22 cellular contexts compared by ENCODE assay signal in the genomic region with DNA sequence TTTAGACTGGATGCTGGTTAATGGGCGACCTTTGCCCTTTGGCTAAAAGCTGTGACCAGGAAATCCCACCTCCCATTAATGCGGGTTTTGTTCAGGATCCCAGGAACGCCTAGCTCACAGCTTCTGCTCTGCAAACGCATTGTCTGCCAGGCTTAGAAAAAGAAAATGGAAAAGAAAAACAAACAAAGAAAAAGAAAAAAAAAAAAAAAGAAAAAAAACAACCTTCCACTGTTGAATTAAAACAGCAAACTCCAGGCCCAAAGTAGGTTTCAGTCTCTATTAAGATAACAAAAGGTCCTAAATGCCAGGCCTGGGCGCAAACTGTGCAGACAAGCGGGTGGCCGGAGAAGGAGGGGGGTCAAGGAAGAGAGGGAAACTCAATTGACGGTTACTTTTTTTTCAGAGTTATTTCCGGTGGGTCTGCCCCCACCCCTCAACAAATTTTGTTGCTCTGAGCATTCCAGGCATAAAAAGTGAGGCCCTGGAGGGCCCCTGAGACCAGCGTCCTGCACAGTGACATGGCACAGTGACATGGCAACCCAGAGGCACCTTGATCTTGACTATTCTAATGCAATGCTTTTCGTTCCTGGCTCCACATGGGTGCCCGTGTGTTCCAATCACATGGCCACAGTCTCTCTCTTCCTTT.
A peak's percentile ranks its signal among the peaks of the same experiment; 100 is the strongest.
DNase-seq lines count a peak whose midpoint lies in the region; ATAC-seq and TF ChIP-seq lines count a peak whose summit lies in the region.
"Had no signal": no experiment of that assay in that cellular context is flagged by ENCODE, and none has a peak within 500 bp of the region (broad histone marks: within the 10 kb centered on the region; RNA-seq: fewer than 3 reads in every experiment).

No MANE protein-coding gene starts in this region.

- DNase-seq in Caco-2 (peak in 1 of 2 experiments; percentile 24), HuH-7 (ENCODE audit: low spot score) (peak; percentile 50), glutamatergic neuron (no peak), neural crest cell (ENCODE audit: low read depth, low spot score) (peak; percentile 20), right atrium auricular region (ENCODE audit: low spot score) (no peak), EL (no peak)
- DNase-seq in stimulated activated naive CD8-positive, alpha-beta T cell treated with anti-CD3 and anti-CD28 coated beads, Interleukin-15, Interleukin-2, amounts not matched to agents 100 U/mL and 50 U/mL, for 24 hours: no peak
- DNase-seq: activated CD8-positive, alpha-beta T cell treated with anti-CD3 and anti-CD28 coated beads for 36 hours; activated effector memory CD4-positive, alpha-beta T cell treated with Interleukin-2 at 50 U/mL for 16 hours; activated naive CD8-positive, alpha-beta T cell treated with anti-CD3 and anti-CD28 coated beads for 36 hours; aorta; gastrocnemius medialis; KBM-7; NCI-H1105; NCI-H2029 treated with DMSO at 0.1 percent for 48 hours; stimulated activated naive CD4-positive, alpha-beta T cell treated with Interleukin-2 at 50 U/mL for 16 hours had no signal

- H3K4me3 Mint-ChIP-seq in Caco-2 (ENCODE audit: unreplicated experiment) (no peak overlapping the region), glutamatergic neuron (ENCODE audit: unreplicated experiment) (peak overlapping the region; percentile 67), neural crest cell (peak overlapping the region; percentile 16)
- H3K4me3 Mint-ChIP-seq: activated CD8-positive, alpha-beta T cell treated with anti-CD3 and anti-CD28 coated beads for 36 hours; activated naive CD8-positive, alpha-beta T cell treated with anti-CD3 and anti-CD28 coated beads for 36 hours; dendritic cell treated with granulocyte-macrophage colony-stimulating factor and Interleukin-4, amounts not matched to agents 40 ng/mL and 50 ng/mL, for 4 days had no signal

- H3K27me3 Mint-ChIP-seq in Caco-2 (ENCODE audit: insufficient read depth, unreplicated experiment) (no peaks in the 10 kb centered on the region), glutamatergic neuron (ENCODE audit: unreplicated experiment) (no peaks in the 10 kb centered on the region), neural crest cell (ENCODE audit: low read depth) (peaks cover 78% of the 10 kb centered on the region)

- CTCF ChIA-PET in Caco-2 (lab: Charles Lee): no interaction called here

- intact Hi-C loops in Caco-2 (cut with micrococcal nuclease; ENCODE audit: unreplicated experiment): no loop called here

- H3K4me3 ChIP-seq in Caco-2 (ENCODE audit: low read depth, low read length): no peak overlapping the region
- no peak overlapping the region for H3K4me3 ChIP-seq in right atrium auricular region
- H3K4me3 ChIP-seq: cardiac muscle cell, gastrocnemius medialis, HAP-1, thoracic aorta, vagina had no signal

- H3K9me3 Mint-ChIP-seq in Caco-2 (ENCODE audit: unreplicated experiment) (no peaks in the 10 kb centered on the region), glutamatergic neuron (ENCODE audit: unreplicated experiment) (peaks cover 3% of the 10 kb centered on the region), neural crest cell (no peaks in the 10 kb centered on the region)
- H3K9me3 Mint-ChIP-seq: activated CD8-positive, alpha-beta T cell treated with anti-CD3 and anti-CD28 coated beads for 36 hours; activated naive CD8-positive, alpha-beta T cell treated with anti-CD3 and anti-CD28 coated beads for 36 hours; dendritic cell treated with granulocyte-macrophage colony-stimulating factor and Interleukin-4, amounts not matched to agents 40 ng/mL and 50 ng/mL, for 4 days had no signal

- H3K4me1 Mint-ChIP-seq in Caco-2 (ENCODE audit: low read depth, unreplicated experiment): peaks cover 12% of the 10 kb centered on the region
- peaks cover 25% of the 10 kb centered on the region for H3K4me1 Mint-ChIP-seq in glutamatergic neuron (ENCODE audit: low read depth, unreplicated experiment)
- peaks cover 34% of the 10 kb centered on the region for H3K4me1 Mint-ChIP-seq in neural crest cell

- peaks cover 4% of the 10 kb centered on the region for H3K36me3 Mint-ChIP-seq in Caco-2 (ENCODE audit: insufficient read depth, unreplicated experiment)
- no peaks in the 10 kb centered on the region for H3K36me3 Mint-ChIP-seq in glutamatergic neuron (ENCODE audit: unreplicated experiment)
- H3K36me3 Mint-ChIP-seq in neural crest cell (ENCODE audit: low read depth): no peaks in the 10 kb centered on the region
- H3K36me3 Mint-ChIP-seq: activated naive CD8-positive, alpha-beta T cell treated with anti-CD3 and anti-CD28 coated beads for 36 hours had no signal

- H3K9me3 ChIP-seq in Caco-2 (no peaks in the 10 kb centered on the region), right atrium auricular region (no peaks in the 10 kb centered on the region)
- H3K9me3 ChIP-seq: gastrocnemius medialis, HAP-1, thoracic aorta, vagina had no signal

- no TSS peak for BruUV-seq in Caco-2 (replicated peaks; lab: Mats Ljungman, UMichigan)

- TF ChIP-seq CTCF in Caco-2 (IDR thresholded peaks at IDR 0.05; ENCODE audit: insufficient read depth in 1 of 2, low read depth in 1 of 2, low read length in 1 of 2, severe bottlenecking in 1 of 2, unreplicated experiment in 1 of 2) (no peak), glutamatergic neuron (IDR thresholded peaks at IDR 0.05; ENCODE audit: partially characterized antibody, unreplicated experiment) (no peak), neural crest cell (conservative IDR thresholded peaks at IDR 0.05) (no peak), right atrium auricular region (IDR thresholded peaks at IDR 0.05) (no peak)

- no peak overlapping the region for H3K27ac ChIP-seq in right atrium auricular region
- H3K27ac ChIP-seq: cardiac muscle cell, gastrocnemius medialis, thoracic aorta, vagina had no signal

- no peaks in the 10 kb centered on the region for H3K36me3 ChIP-seq in Caco-2 (ENCODE audit: control insufficient read depth, insufficient read depth, low read length)
- H3K36me3 ChIP-seq in right atrium auricular region: no peaks in the 10 kb centered on the region
- H3K36me3 ChIP-seq: cardiac muscle cell, gastrocnemius medialis, HAP-1, thoracic aorta, vagina had no signal

- POLR2A ChIA-PET in Caco-2 (lab: Charles Lee): no interaction called here

- H3K4me1 ChIP-seq in Caco-2 (peaks cover 5% of the 10 kb centered on the region), right atrium auricular region (no peaks in the 10 kb centered on the region)
- H3K4me1 ChIP-seq: gastrocnemius medialis, HAP-1, vagina had no signal

- H3K27ac Mint-ChIP-seq in Caco-2 (ENCODE audit: unreplicated experiment) (peak overlapping the region; percentile 10), glutamatergic neuron (ENCODE audit: unreplicated experiment) (peak overlapping the region; percentile 90), neural crest cell (ENCODE audit: unreplicated experiment) (no peak overlapping the region)
- H3K27ac Mint-ChIP-seq: activated CD8-positive, alpha-beta T cell treated with anti-CD3 and anti-CD28 coated beads for 36 hours; activated naive CD8-positive, alpha-beta T cell treated with anti-CD3 and anti-CD28 coated beads for 36 hours had no signal

- no peak for ATAC-seq in stimulated activated naive CD8-positive, alpha-beta T cell treated with anti-CD3 and anti-CD28 coated beads, Interleukin-15, Interleukin-2, amounts not matched to agents 100 U/mL and 50 U/mL, for 24 hours
- ATAC-seq in GM18868 (IDR thresholded peaks at IDR 0.05; ENCODE audit: unreplicated experiment): no peak
- ATAC-seq: activated CD8-positive, alpha-beta T cell treated with anti-CD3 and anti-CD28 coated beads for 36 hours; gastrocnemius medialis had no signal

- H3K27me3 ChIP-seq in Caco-2 (replicated peaks; ENCODE audit: control insufficient read depth, insufficient read depth, low read length) (no peaks in the 10 kb centered on the region; the same call in 1 of the 2 replicates), right atrium auricular region (no peaks in the 10 kb centered on the region)
- H3K27me3 ChIP-seq: cardiac muscle cell, gastrocnemius medialis, vagina had no signal

Comparison
In these comparisons a context has a peak if more than half of its experiments do, and no peak if none do; other contexts are left out.
1. DNase-seq: peak in HuH-7 (single experiment) and neural crest cell (single experiment); none in glutamatergic neuron (single experiment), stimulated activated naive CD8-positive, alpha-beta T cell treated with anti-CD3 and anti-CD28 coated beads, Interleukin-15, Interleukin-2, amounts not matched to agents 100 U/mL and 50 U/mL, for 24 hours (single experiment), right atrium auricular region (single experiment) and EL (single experiment).